ENCODE assay signal across 9 cellular contexts in genomic region chr13:70339738-70340137, GRCh38.
DNase-seq lines count a peak whose midpoint lies in the region; ATAC-seq, FAIRE-seq and TF ChIP-seq lines count a peak whose summit lies in the region.
"Had no signal": no experiment of that assay in that cellular context is flagged by ENCODE, and none has a peak within 500 bp of the region (broad histone marks: within the 10 kb centered on the region; RNA-seq: fewer than 3 reads in every experiment).

No MANE protein-coding gene starts in this region.

- H3K9me3 ChIP-seq in heart right ventricle, result peaks cover 0 to 16% (median 0%) of the 10 kb centered on the region in 11 donors

- DNase-seq in NCI-H1105 treated with DMSO at 0.1 percent for 48 hours (lab: John Stamatoyannopoulos, UW) (peak; percentile 19), NCI-H1105 (lab: John Stamatoyannopoulos, UW) (no peak), NB4 (ENCODE audit: low read depth) (peak; percentile 33), bronchial epithelial cell (ENCODE audit: low read depth) (peak; percentile 30), osteocyte (ENCODE audit: extremely low spot score, unreplicated experiment) (no peak), posterior vena cava (ENCODE audit: low spot score) (no peak), heart right ventricle (no peak), nucleus accumbens (lab: John Stamatoyannopoulos, UW) (no peak)
- DNase-seq: activated CD4-positive, alpha-beta T cell treated with anti-CD3 and anti-CD28 coated beads for 48 hours had no signal

- H3K36me3 Mint-ChIP-seq in osteocyte (ENCODE audit: unreplicated experiment), result no peaks in the 10 kb centered on the region

- no peaks in the 10 kb centered on the region for H3K4me1 ChIP-seq in heart right ventricle

- ATAC-seq in heart right ventricle, result no peak

- intact Hi-C loops in posterior vena cava (cut with DNase I), result no loop called here
- intact Hi-C loops in heart right ventricle (cut with DNase I), result no loop called here

- peak; percentile 66 for TF ChIP-seq CTCF in NB4 (IDR thresholded peaks at IDR 0.05; ENCODE audit: low read depth, low read length)
- TF ChIP-seq CTCF in bronchial epithelial cell (IDR thresholded peaks at IDR 0.05; ENCODE audit: insufficient read depth, low read length, severe bottlenecking), result peak; percentile 72
- peak; percentile 64 for TF ChIP-seq CTCF in osteocyte (IDR thresholded peaks at IDR 0.05)
- peak in 1 of 9 donors; percentile 23 for TF ChIP-seq CTCF in heart right ventricle (IDR thresholded peaks at IDR 0.05)

- no peak overlapping the region for H3K4me3 Mint-ChIP-seq in osteocyte (ENCODE audit: unreplicated experiment)

- H3K27me3 ChIP-seq in bronchial epithelial cell (ENCODE audit: control insufficient read depth, insufficient read depth, low read length) (no peaks in the 10 kb centered on the region), heart right ventricle (no peaks in the 10 kb centered on the region)

- H3K4me3 ChIP-seq in NB4 (ENCODE audit: low read depth, low read length) (no peak overlapping the region), bronchial epithelial cell (ENCODE audit: low read depth, low read length) (no peak overlapping the region), heart right ventricle (no peak overlapping the region)

- WGBS in heart right ventricle, 2 donors, result 54 to 57% methylated on average over 4 of the region's 4 CpGs

- FAIRE-seq in bronchial epithelial cell (lab: Jason Lieb, UNC), result no peak

- no peak overlapping the region for H3K27ac Mint-ChIP-seq in osteocyte (ENCODE audit: unreplicated experiment)

- no peak overlapping the region for H3K27ac ChIP-seq in heart right ventricle

- no peaks in the 10 kb centered on the region for H3K36me3 ChIP-seq in bronchial epithelial cell (ENCODE audit: control insufficient read depth, insufficient read depth, low read length)
- H3K36me3 ChIP-seq in heart right ventricle, result no peaks in the 10 kb centered on the region

- H3K27me3 Mint-ChIP-seq in osteocyte (ENCODE audit: unreplicated experiment), result peaks cover 15% of the 10 kb centered on the region

- H3K9me3 Mint-ChIP-seq in osteocyte (ENCODE audit: unreplicated experiment), result no peaks in the 10 kb centered on the region

- no peak for TF ChIP-seq POLR2A in NB4 (IDR thresholded peaks at IDR 0.05; ENCODE audit: extremely low read depth, insufficient read length)

- H3K4me1 Mint-ChIP-seq in osteocyte (ENCODE audit: unreplicated experiment), result no peaks in the 10 kb centered on the region

Comparison
In these comparisons a context has a peak if more than half of its experiments do, and no peak if none do; other contexts are left out.
1. DNase-seq: peak in NCI-H1105 treated with DMSO at 0.1 percent for 48 hours (single experiment), NB4 (single experiment) and bronchial epithelial cell (single experiment); none in NCI-H1105 (single experiment), osteocyte (single experiment), posterior vena cava (single experiment), heart right ventricle (0 of 2) and nucleus accumbens (0 of 56).